In genomic region chr11:68282141-68282860, GRCh38 we compare ENCODE assay signal across 8 cellular contexts. TPM values are rescaled to one million over a fixed set of nuclear protein-coding genes. Genes with fewer than 3 reads are reported as not detected.
A peak's percentile ranks its signal among the peaks of the same experiment; 100 is the strongest.
DNase-seq lines count a peak whose midpoint lies in the region; ATAC-seq and TF ChIP-seq lines count a peak whose summit lies in the region.

No MANE protein-coding gene starts in this region.

- H3K27me3 ChIP-seq in HL-60 (ENCODE audit: insufficient read depth, poor library complexity, severe bottlenecking): no peaks in the 10 kb centered on the region

- intact Hi-C loops in Right ventricle myocardium superior (cut with DNase I): no loop called here

- TF ChIP-seq CTCF in HL-60 (IDR thresholded peaks at IDR 0.05; ENCODE audit: insufficient read depth, low read length): no peak

- peak; percentile 57 to 71 for DNase-seq in HL-60 (ENCODE audit: low read depth in 1 of 2, low spot score in 1 of 2)
- peak; percentile 66 for DNase-seq in activated CD8-positive, alpha-beta memory T cell treated with anti-CD3 and anti-CD28 coated beads, Interleukin-2, amount 50 U/mL, for 48 hours
- DNase-seq in stimulated activated CD4-positive, alpha-beta T cell treated with anti-CD3 and anti-CD28 coated beads, TNF-alpha, amount 100 ng/mL, for 48 hours (ENCODE audit: low read depth in 3 of 3): peak in 2 of 3 donors; percentile 27 to 48
- DNase-seq in Right ventricle myocardium superior: no peak
- no peak for DNase-seq in epidermal melanocyte (ENCODE audit: insufficient read length, low spot score)
- no peak for DNase-seq in SK-N-DZ (ENCODE audit: low spot score)
- no peak for DNase-seq in midbrain (lab: John Stamatoyannopoulos, UW)

- H3K27ac ChIP-seq in HL-60 (replicated peaks): peak overlapping the region; percentile 55

- peak overlapping the region; percentile 12 for H3K4me3 ChIP-seq in HL-60 (replicated peaks; ENCODE audit: insufficient read depth, low read length)

- peak; percentile 56 for ATAC-seq in GM19324 (IDR thresholded peaks at IDR 0.05; ENCODE audit: low FRiP score, unreplicated experiment)
- no peak for ATAC-seq in Right ventricle myocardium superior (ENCODE audit: poor library complexity)

RNA-seq across cellular contexts. Expression of gene C11orf24, which starts 10.5 kb away (rescaled TPM):
- 21.8 TPM for total RNA-seq in Right ventricle myocardium superior
- 36.0 and 75.0 TPM in 2 replicates for polyA plus RNA-seq in SK-N-DZ (2014; cell fraction: cytosol; rRNA removed)
- 26.4 and 29.5 TPM in 2 replicates for polyA plus RNA-seq in SK-N-DZ (2014; cell fraction: nucleus; rRNA removed)

RNA-seq across cellular contexts. Expression of gene LRP5, which starts 30.1 kb away (rescaled TPM):
- total RNA-seq in Right ventricle myocardium superior: 49.8 TPM
- polyA plus RNA-seq in SK-N-DZ (2014; cell fraction: cytosol; rRNA removed): 19.9 and 24.3 TPM in 2 replicates
- 16.7 and 27.5 TPM in 2 replicates for polyA plus RNA-seq in SK-N-DZ (2014; cell fraction: nucleus; rRNA removed)

Comparison
In these comparisons a context has a peak if more than half of its experiments do, and no peak if none do; other contexts are left out.
1. DNase-seq: peak in HL-60 (2 of 2), activated CD8-positive, alpha-beta memory T cell treated with anti-CD3 and anti-CD28 coated beads, Interleukin-2, amount 50 U/mL, for 48 hours (single experiment) and stimulated activated CD4-positive, alpha-beta T cell treated with anti-CD3 and anti-CD28 coated beads, TNF-alpha, amount 100 ng/mL, for 48 hours (2 of 3); none in Right ventricle myocardium superior (single experiment), epidermal melanocyte (single experiment), SK-N-DZ (single experiment) and midbrain (single experiment).